1 cellular context compared by ENCODE assay signal in genomic region chr17:82740906-82741759, GRCh38.
TF ChIP-seq lines count a peak whose summit lies in the region.

No MANE protein-coding gene starts in this region.

TF ChIP-seq in HepG2, 621 proteins besides CTCF, POLR2A, EP300 and RAD21 (continued from another document and continues in another):
- TF ChIP-seq, protein P1, sequence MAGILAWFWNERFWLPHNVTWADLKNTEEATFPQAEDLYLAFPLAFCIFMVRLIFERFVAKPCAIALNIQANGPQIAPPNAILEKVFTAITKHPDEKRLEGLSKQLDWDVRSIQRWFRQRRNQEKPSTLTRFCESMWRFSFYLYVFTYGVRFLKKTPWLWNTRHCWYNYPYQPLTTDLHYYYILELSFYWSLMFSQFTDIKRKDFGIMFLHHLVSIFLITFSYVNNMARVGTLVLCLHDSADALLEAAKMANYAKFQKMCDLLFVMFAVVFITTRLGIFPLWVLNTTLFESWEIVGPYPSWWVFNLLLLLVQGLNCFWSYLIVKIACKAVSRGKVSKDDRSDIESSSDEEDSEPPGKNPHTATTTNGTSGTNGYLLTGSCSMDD (CRISPR knock-in tag; IDR thresholded peaks at IDR 0.05), result no peak
- TF ChIP-seq ZNF20 (CRISPR knock-in tag; IDR thresholded peaks at IDR 0.05) (no peak), SRSF4 (IDR thresholded peaks at IDR 0.05; ENCODE audit: low read depth, low read length, poor library complexity, severe bottlenecking) (no peak), TBL1XR1 (IDR thresholded peaks at IDR 0.05; ENCODE audit: borderline replicate concordance, low read length, partially characterized antibody) (no peak), DMAP1 (CRISPR knock-in tag; IDR thresholded peaks at IDR 0.05) (peak; percentile 73; the same call in 1 of the 2 replicates), TRIM24 (CRISPR knock-in tag; IDR thresholded peaks at IDR 0.05) (peak; percentile 97), NFE2L1 (CRISPR knock-in tag; IDR thresholded peaks at IDR 0.05; ENCODE audit: borderline replicate concordance) (no peak), RBM22 (optimal IDR thresholded peaks at IDR 0.05; ENCODE audit: low read length) (peak; percentile 47), GMEB2 (CRISPR knock-in tag; IDR thresholded peaks at IDR 0.05; ENCODE audit: low read depth) (no peak), FOXA3 (CRISPR knock-in tag; IDR thresholded peaks at IDR 0.05) (peak; percentile 88), NCOA1 (CRISPR knock-in tag; IDR thresholded peaks at IDR 0.05) (peak; percentile 72; the same call in 1 of the 2 replicates), MEF2D (CRISPR knock-in tag; IDR thresholded peaks at IDR 0.05) (peak; percentile 81; the same call in 1 of the 2 replicates), IKZF1 (IDR thresholded peaks at IDR 0.05) (no peak), ZBTB34 (CRISPR knock-in tag; IDR thresholded peaks at IDR 0.05) (no peak; the same call in 1 of the 2 replicates), CREB3 (CRISPR knock-in tag; IDR thresholded peaks at IDR 0.05) (no peak), ZNF251 (CRISPR knock-in tag; IDR thresholded peaks at IDR 0.05) (no peak), RCOR2 (CRISPR knock-in tag; IDR thresholded peaks at IDR 0.05) (peak; percentile 76), ARHGAP35 (CRISPR knock-in tag; IDR thresholded peaks at IDR 0.05; ENCODE audit: borderline replicate concordance) (peak; percentile 34; the same call in 1 of the 2 replicates), SMYD3 (CRISPR knock-in tag; IDR thresholded peaks at IDR 0.05) (peak; percentile 42; the same call in 1 of the 2 replicates), ZNF230 (CRISPR knock-in tag; IDR thresholded peaks at IDR 0.05) (no peak), ZFAT (CRISPR knock-in tag; conservative IDR thresholded peaks at IDR 0.05) (no peak), SKI (IDR thresholded peaks at IDR 0.05; ENCODE audit: partially characterized antibody) (peak; percentile 89), MTF1 (CRISPR knock-in tag; IDR thresholded peaks at IDR 0.05) (peak; percentile 97), ZNF614 (CRISPR knock-in tag; IDR thresholded peaks at IDR 0.05; ENCODE audit: borderline replicate concordance) (peak; percentile 98), ZFP41 (CRISPR knock-in tag; IDR thresholded peaks at IDR 0.05; ENCODE audit: borderline replicate concordance) (no peak), ZBTB3 (CRISPR knock-in tag; IDR thresholded peaks at IDR 0.05; ENCODE audit: borderline replicate concordance, low read depth) (no peak)
- TF ChIP-seq, protein P2, sequence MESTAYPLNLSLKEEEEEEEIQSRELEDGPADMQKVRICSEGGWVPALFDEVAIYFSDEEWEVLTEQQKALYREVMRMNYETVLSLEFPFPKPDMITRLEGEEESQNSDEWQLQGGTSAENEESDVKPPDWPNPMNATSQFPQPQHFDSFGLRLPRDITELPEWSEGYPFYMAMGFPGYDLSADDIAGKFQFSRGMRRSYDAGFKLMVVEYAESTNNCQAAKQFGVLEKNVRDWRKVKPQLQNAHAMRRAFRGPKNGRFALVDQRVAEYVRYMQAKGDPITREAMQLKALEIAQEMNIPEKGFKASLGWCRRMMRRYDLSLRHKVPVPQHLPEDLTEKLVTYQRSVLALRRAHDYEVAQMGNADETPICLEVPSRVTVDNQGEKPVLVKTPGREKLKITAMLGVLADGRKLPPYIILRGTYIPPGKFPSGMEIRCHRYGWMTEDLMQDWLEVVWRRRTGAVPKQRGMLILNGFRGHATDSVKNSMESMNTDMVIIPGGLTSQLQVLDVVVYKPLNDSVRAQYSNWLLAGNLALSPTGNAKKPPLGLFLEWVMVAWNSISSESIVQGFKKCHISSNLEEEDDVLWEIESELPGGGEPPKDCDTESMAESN (CRISPR knock-in tag; conservative IDR thresholded peaks at IDR 0.05), result peak; percentile 81
- TF ChIP-seq, protein P3, sequence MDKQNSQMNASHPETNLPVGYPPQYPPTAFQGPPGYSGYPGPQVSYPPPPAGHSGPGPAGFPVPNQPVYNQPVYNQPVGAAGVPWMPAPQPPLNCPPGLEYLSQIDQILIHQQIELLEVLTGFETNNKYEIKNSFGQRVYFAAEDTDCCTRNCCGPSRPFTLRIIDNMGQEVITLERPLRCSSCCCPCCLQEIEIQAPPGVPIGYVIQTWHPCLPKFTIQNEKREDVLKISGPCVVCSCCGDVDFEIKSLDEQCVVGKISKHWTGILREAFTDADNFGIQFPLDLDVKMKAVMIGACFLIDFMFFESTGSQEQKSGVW (CRISPR knock-in tag; IDR thresholded peaks at IDR 0.05; ENCODE audit: borderline replicate concordance), result no peak
- TF ChIP-seq, protein P4, sequence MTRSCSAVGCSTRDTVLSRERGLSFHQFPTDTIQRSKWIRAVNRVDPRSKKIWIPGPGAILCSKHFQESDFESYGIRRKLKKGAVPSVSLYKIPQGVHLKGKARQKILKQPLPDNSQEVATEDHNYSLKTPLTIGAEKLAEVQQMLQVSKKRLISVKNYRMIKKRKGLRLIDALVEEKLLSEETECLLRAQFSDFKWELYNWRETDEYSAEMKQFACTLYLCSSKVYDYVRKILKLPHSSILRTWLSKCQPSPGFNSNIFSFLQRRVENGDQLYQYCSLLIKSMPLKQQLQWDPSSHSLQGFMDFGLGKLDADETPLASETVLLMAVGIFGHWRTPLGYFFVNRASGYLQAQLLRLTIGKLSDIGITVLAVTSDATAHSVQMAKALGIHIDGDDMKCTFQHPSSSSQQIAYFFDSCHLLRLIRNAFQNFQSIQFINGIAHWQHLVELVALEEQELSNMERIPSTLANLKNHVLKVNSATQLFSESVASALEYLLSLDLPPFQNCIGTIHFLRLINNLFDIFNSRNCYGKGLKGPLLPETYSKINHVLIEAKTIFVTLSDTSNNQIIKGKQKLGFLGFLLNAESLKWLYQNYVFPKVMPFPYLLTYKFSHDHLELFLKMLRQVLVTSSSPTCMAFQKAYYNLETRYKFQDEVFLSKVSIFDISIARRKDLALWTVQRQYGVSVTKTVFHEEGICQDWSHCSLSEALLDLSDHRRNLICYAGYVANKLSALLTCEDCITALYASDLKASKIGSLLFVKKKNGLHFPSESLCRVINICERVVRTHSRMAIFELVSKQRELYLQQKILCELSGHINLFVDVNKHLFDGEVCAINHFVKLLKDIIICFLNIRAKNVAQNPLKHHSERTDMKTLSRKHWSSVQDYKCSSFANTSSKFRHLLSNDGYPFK (CRISPR knock-in tag; IDR thresholded peaks at IDR 0.05; ENCODE audit: borderline replicate concordance), result no peak; the same call in 1 of the 2 replicates
- TF ChIP-seq, protein P5, sequence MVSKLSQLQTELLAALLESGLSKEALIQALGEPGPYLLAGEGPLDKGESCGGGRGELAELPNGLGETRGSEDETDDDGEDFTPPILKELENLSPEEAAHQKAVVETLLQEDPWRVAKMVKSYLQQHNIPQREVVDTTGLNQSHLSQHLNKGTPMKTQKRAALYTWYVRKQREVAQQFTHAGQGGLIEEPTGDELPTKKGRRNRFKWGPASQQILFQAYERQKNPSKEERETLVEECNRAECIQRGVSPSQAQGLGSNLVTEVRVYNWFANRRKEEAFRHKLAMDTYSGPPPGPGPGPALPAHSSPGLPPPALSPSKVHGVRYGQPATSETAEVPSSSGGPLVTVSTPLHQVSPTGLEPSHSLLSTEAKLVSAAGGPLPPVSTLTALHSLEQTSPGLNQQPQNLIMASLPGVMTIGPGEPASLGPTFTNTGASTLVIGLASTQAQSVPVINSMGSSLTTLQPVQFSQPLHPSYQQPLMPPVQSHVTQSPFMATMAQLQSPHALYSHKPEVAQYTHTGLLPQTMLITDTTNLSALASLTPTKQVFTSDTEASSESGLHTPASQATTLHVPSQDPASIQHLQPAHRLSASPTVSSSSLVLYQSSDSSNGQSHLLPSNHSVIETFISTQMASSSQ (IDR thresholded peaks at IDR 0.05; ENCODE audit: low read depth), result 0 out of 2 replicates have a peak, but pooled peaks have one; percentile 11
- TF ChIP-seq, protein P5 (CRISPR knock-in tag; IDR thresholded peaks at IDR 0.05; ENCODE audit: borderline replicate concordance), result no peak; the same call in 1 of the 2 replicates
- TF ChIP-seq, protein P6, sequence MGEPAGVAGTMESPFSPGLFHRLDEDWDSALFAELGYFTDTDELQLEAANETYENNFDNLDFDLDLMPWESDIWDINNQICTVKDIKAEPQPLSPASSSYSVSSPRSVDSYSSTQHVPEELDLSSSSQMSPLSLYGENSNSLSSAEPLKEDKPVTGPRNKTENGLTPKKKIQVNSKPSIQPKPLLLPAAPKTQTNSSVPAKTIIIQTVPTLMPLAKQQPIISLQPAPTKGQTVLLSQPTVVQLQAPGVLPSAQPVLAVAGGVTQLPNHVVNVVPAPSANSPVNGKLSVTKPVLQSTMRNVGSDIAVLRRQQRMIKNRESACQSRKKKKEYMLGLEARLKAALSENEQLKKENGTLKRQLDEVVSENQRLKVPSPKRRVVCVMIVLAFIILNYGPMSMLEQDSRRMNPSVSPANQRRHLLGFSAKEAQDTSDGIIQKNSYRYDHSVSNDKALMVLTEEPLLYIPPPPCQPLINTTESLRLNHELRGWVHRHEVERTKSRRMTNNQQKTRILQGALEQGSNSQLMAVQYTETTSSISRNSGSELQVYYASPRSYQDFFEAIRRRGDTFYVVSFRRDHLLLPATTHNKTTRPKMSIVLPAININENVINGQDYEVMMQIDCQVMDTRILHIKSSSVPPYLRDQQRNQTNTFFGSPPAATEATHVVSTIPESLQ (CRISPR knock-in tag; conservative IDR thresholded peaks at IDR 0.05), result no peak
- TF ChIP-seq, protein P7, sequence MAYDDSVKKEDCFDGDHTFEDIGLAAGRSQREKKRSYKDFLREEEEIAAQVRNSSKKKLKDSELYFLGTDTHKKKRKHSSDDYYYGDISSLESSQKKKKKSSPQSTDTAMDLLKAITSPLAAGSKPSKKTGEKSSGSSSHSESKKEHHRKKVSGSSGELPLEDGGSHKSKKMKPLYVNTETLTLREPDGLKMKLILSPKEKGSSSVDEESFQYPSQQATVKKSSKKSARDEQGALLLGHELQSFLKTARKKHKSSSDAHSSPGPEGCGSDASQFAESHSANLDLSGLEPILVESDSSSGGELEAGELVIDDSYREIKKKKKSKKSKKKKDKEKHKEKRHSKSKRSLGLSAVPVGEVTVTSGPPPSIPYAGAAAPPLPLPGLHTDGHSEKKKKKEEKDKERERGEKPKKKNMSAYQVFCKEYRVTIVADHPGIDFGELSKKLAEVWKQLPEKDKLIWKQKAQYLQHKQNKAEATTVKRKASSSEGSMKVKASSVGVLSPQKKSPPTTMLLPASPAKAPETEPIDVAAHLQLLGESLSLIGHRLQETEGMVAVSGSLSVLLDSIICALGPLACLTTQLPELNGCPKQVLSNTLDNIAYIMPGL (CRISPR knock-in tag; IDR thresholded peaks at IDR 0.05; ENCODE audit: borderline replicate concordance in 1 of 2, low read depth in 1 of 2), result peak; percentile 58 to 70; a peak in 2 of 4 replicates
- TF ChIP-seq, protein P8, sequence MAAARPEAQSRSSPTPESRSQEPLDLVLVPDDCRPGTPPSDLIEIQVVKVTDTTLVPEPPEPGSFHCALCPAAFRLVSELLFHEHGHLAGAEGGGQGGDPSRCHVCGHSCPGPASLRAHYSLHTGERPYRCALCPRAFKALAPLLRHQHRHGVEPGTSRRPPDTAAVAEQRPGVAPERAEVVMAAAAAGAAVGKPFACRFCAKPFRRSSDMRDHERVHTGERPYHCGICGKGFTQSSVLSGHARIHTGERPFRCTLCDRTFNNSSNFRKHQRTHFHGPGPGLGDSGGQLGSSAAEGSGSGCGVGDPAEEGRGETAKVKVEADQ (CRISPR knock-in tag; IDR thresholded peaks at IDR 0.05; ENCODE audit: borderline replicate concordance), result no peak
